In the genomic region with DNA sequence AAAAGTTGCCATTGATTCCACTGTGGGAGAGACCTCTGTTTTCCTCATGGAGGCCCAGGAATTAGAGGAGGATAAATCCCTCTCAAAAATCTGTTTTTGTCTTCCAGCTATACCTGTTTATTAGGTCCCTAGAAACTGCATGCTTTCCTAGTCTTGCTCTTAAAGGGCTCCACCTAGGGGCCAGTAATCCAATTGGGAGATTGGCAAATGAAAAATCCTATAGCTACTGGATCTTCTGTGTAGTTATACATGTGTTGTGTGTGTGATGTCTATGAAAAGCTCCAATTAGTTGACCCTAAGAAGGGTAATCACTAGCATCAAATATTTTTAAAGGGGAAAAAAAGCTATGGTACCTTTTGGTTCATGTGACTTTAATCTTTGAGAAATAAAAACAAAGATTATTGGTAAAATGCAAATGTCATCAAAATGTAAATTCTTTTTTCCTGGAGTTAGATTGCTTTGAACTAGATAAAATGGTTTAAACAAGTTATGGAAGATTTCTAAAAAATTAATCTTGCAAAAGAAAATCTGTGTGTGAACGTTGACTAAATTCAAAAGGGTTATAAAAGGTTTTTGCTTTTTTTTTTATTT, we compare ENCODE assay signal across 8 cellular contexts.
DNase-seq lines count a peak whose midpoint lies in the region; ATAC-seq lines count a peak whose summit lies in the region.

No MANE protein-coding gene starts in this region.

- peak; percentile 69 for DNase-seq in DMS 273 (lab: John Stamatoyannopoulos, UW; ENCODE audit: unreplicated experiment)
- DNase-seq in DMS 273 treated with DMSO at 0.1 percent for 48 hours (lab: John Stamatoyannopoulos, UW): no peak
- peak; percentile 26 for DNase-seq in NCI-H1092 (lab: John Stamatoyannopoulos, UW)
- DNase-seq in amniotic stem cell (lab: John Stamatoyannopoulos, UW): peak; percentile 11
- DNase-seq in kidney tubule cell (ENCODE audit: low spot score): peak; percentile 59
- DNase-seq in stimulated activated naive CD4-positive, alpha-beta T cell treated with Interleukin-2 at 50 U/mL for 16 hours (lab: John Stamatoyannopoulos, UW): no peak
- DNase-seq in HPDE6-E6E7 (ENCODE audit: extremely low spot score): no peak

- ATAC-seq in HG02885 (IDR thresholded peaks at IDR 0.05; ENCODE audit: poor library complexity, unreplicated experiment): no peak

Comparison
In these comparisons a context has a peak if more than half of its experiments do, and no peak if none do; other contexts are left out.
1. DNase-seq: peak in DMS 273 (single experiment), NCI-H1092 (single experiment), amniotic stem cell (single experiment) and kidney tubule cell (single experiment); none in DMS 273 treated with DMSO at 0.1 percent for 48 hours (single experiment), stimulated activated naive CD4-positive, alpha-beta T cell treated with Interleukin-2 at 50 U/mL for 16 hours (single experiment) and HPDE6-E6E7 (single experiment).